In the genomic region with DNA sequence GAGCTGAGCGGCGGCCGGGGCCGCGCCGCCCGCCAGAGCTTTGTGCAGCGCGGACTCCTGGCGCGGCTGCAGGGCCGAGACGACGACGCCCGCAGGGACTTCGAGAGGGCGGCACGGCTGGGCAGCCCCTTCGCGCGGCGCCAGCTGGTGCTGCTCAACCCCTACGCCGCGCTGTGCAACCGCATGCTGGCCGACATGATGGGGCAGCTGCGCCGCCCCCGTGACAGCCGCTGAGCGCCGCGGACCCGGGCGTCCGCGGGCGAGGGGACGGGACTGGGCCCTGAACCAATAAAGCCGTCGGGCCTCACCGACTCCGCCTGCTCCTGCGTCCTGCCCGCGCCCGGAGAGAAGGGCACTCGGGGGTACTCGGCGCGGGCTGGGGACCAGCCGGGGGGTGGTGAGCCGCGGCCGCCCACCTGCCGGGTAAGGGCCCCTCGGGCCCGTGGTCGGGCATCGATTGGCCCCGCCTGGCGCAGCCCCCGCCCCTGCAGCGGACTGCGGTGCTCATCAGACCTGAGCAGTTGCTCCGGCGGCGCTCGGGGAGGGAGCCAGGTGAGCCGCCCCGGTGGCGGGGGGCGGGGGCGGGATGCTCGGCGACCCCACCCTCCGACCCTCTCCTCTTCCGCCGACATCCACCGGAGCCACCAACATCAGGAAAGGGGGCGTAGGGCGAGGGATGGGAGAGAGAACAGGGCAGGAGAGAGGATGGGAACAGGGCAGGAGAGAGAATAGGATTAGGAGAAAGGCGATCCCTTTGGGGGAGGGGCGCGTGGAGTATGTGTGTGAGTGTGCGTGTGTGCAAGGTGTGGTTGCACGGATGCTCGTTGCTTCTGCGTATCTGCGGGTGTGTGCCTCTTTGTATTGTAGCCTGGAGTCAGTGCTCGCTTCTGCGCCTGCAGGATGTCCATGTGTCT, we compare ENCODE assay signal across 1 cellular context.
TF ChIP-seq lines count a peak whose summit lies in the region.

TSS of gene TMEM25 (plus strand) at position 510 of the 914 bp plus-strand sequence. CDS start 610 bp downstream, outside the sequence.

TF ChIP-seq in WTC11, 78 proteins besides CTCF, POLR2A, EP300 and RAD21 (continued from another document and continues in another):
- no peak for TF ChIP-seq ERG (CRISPR knock-in tag; IDR thresholded peaks at IDR 0.05)
- TF ChIP-seq GRHL2 (CRISPR knock-in tag; IDR thresholded peaks at IDR 0.05; ENCODE audit: insufficient replicate concordance, severe bottlenecking) = no peak
- no peak for TF ChIP-seq AR (CRISPR knock-in tag; IDR thresholded peaks at IDR 0.05)
- TF ChIP-seq ZNF532 (CRISPR knock-in tag; IDR thresholded peaks at IDR 0.05; ENCODE audit: borderline replicate concordance) = no peak
- no peak for TF ChIP-seq NR2C2 (CRISPR knock-in tag; IDR thresholded peaks at IDR 0.05)
- peak; percentile 52 for TF ChIP-seq FOXP4 (CRISPR knock-in tag; IDR thresholded peaks at IDR 0.05)
- TF ChIP-seq GTF2I (CRISPR knock-in tag; conservative IDR thresholded peaks at IDR 0.05) = no peak
- no peak for TF ChIP-seq MYBL2 (CRISPR knock-in tag; IDR thresholded peaks at IDR 0.05)
- TF ChIP-seq ZNF317 (CRISPR knock-in tag; IDR thresholded peaks at IDR 0.05; ENCODE audit: borderline replicate concordance, low read depth) = no peak
- no peak for TF ChIP-seq PREB (CRISPR knock-in tag; IDR thresholded peaks at IDR 0.05; ENCODE audit: borderline replicate concordance)
- TF ChIP-seq ZBTB43 (CRISPR knock-in tag; IDR thresholded peaks at IDR 0.05) = peak; percentile 90
- TF ChIP-seq E2F1 (CRISPR knock-in tag; IDR thresholded peaks at IDR 0.05) = 0 out of 2 replicates have a peak, but pooled peaks have one; percentile 20
- TF ChIP-seq ATF6 (CRISPR knock-in tag; IDR thresholded peaks at IDR 0.05) = no peak
- no peak for TF ChIP-seq SMAD4 (CRISPR knock-in tag; IDR thresholded peaks at IDR 0.05)
- TF ChIP-seq ZNF423 (CRISPR knock-in tag; IDR thresholded peaks at IDR 0.05) = 0 out of 2 replicates have a peak, but pooled peaks have one; percentile 31
- TF ChIP-seq ZSCAN18 (CRISPR knock-in tag; IDR thresholded peaks at IDR 0.05) = no peak
- TF ChIP-seq, protein P1, sequence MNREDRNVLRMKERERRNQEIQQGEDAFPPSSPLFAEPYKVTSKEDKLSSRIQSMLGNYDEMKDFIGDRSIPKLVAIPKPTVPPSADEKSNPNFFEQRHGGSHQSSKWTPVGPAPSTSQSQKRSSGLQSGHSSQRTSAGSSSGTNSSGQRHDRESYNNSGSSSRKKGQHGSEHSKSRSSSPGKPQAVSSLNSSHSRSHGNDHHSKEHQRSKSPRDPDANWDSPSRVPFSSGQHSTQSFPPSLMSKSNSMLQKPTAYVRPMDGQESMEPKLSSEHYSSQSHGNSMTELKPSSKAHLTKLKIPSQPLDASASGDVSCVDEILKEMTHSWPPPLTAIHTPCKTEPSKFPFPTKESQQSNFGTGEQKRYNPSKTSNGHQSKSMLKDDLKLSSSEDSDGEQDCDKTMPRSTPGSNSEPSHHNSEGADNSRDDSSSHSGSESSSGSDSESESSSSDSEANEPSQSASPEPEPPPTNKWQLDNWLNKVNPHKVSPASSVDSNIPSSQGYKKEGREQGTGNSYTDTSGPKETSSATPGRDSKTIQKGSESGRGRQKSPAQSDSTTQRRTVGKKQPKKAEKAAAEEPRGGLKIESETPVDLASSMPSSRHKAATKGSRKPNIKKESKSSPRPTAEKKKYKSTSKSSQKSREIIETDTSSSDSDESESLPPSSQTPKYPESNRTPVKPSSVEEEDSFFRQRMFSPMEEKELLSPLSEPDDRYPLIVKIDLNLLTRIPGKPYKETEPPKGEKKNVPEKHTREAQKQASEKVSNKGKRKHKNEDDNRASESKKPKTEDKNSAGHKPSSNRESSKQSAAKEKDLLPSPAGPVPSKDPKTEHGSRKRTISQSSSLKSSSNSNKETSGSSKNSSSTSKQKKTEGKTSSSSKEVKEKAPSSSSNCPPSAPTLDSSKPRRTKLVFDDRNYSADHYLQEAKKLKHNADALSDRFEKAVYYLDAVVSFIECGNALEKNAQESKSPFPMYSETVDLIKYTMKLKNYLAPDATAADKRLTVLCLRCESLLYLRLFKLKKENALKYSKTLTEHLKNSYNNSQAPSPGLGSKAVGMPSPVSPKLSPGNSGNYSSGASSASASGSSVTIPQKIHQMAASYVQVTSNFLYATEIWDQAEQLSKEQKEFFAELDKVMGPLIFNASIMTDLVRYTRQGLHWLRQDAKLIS (CRISPR knock-in tag; IDR thresholded peaks at IDR 0.05; ENCODE audit: borderline replicate concordance) = no peak
- 0 out of 2 replicates have a peak, but pooled peaks have one; percentile 61 for TF ChIP-seq JUN (CRISPR knock-in tag; IDR thresholded peaks at IDR 0.05)
